In genomic region chr17:1001640-1002411, GRCh38 we compare ENCODE assay signal across 11 cellular contexts. TPM values are rescaled to one million over a fixed set of nuclear protein-coding genes. Genes with fewer than 3 reads are reported as not detected.
A peak's percentile ranks its signal among the peaks of the same experiment; 100 is the strongest.
DNase-seq lines count a peak whose midpoint lies in the region; FAIRE-seq and TF ChIP-seq lines count a peak whose summit lies in the region.
"Had no signal": no experiment of that assay in that cellular context is flagged by ENCODE, and none has a peak within 500 bp of the region (broad histone marks: within the 10 kb centered on the region; RNA-seq: fewer than 3 reads in every experiment).

No MANE protein-coding gene starts in this region.

- in situ Hi-C loops in mammary epithelial cell (cut with MboI; ENCODE audit: low sequenced_read_pairs in 2 of 2), result no loop called here

- no peak overlapping the region for H3K4me3 ChIP-seq in mammary epithelial cell (replicated peaks in 1 of 3; ENCODE audit: insufficient read depth in 1 of 3, low read depth in 2 of 3, low read length in 3 of 3)
- no peak overlapping the region for H3K4me3 ChIP-seq in kidney (ENCODE audit: low read length in 2 of 2)
- H3K4me3 ChIP-seq in tibial nerve, result no peak overlapping the region

- peaks cover 37% of the 10 kb centered on the region for H3K4me1 ChIP-seq in mammary epithelial cell (ENCODE audit: insufficient read depth, low read length)
- H3K4me1 ChIP-seq in kidney (ENCODE audit: control insufficient read depth in 1 of 2, insufficient read depth in 1 of 2, low read depth in 1 of 2, low read length in 2 of 2), result peaks cover 38 to 45% of the 10 kb centered on the region in 2 donors
- H3K4me1 ChIP-seq in tibial nerve, result peaks cover 10 to 90% (median 47%) of the 10 kb centered on the region in 4 donors

- no peak for FAIRE-seq in kidney (lab: Jason Lieb, UNC)

- H3K27me3 Mint-ChIP-seq in activated T-cell treated with anti-CD3 and anti-CD28 coated beads, Interleukin-2, amount 50 U/mL, for 24 hours, result no peaks in the 10 kb centered on the region
- H3K27me3 Mint-ChIP-seq in activated T-helper 1 cell treated with anti-CD3 and anti-CD28 coated beads, Interleukin-12 subunit alpha, Interleukin-12 subunit beta, Interleukin-2, Interleukin-4 antibody, amounts not matched to agents 30 ng/mL and 10 ng/mL and 1 ng/mL, durations not matched to agents 14 hours and 24 hours and 36 hours (ENCODE audit: insufficient read depth), result no peaks in the 10 kb centered on the region
- H3K27me3 Mint-ChIP-seq: B cell had no signal

- no peaks in the 10 kb centered on the region for H3K9me3 Mint-ChIP-seq in activated T-cell treated with anti-CD3 and anti-CD28 coated beads, Interleukin-2, amount 50 U/mL, for 24 hours
- no peaks in the 10 kb centered on the region for H3K9me3 Mint-ChIP-seq in activated T-helper 1 cell treated with anti-CD3 and anti-CD28 coated beads, Interleukin-12 subunit alpha, Interleukin-12 subunit beta, Interleukin-2, Interleukin-4 antibody, amounts not matched to agents 30 ng/mL and 10 ng/mL and 1 ng/mL, durations not matched to agents 14 hours and 24 hours and 36 hours

- no peaks in the 10 kb centered on the region for H3K9me3 ChIP-seq in mammary epithelial cell (replicated peaks; ENCODE audit: insufficient read depth, low read length)
- no peaks in the 10 kb centered on the region for H3K9me3 ChIP-seq in kidney (ENCODE audit: control insufficient read depth in 1 of 2, low read length in 2 of 2)
- no peaks in the 10 kb centered on the region for H3K9me3 ChIP-seq in tibial nerve

- dilution Hi-C loops in mammary epithelial cell (cut with HindIII; ENCODE audit: low sequenced_read_pairs), result no loop called here

- no peak overlapping the region for H3K27ac ChIP-seq in mammary epithelial cell (ENCODE audit: insufficient read depth, low read depth, low read length)
- H3K27ac ChIP-seq in kidney (ENCODE audit: low read depth in 2 of 2, low read length in 2 of 2), result peak overlapping the region in 1 of 2 donors; percentile 47
- H3K27ac ChIP-seq in tibial nerve, result peak overlapping the region; percentile 6 to 82 (median 61)

- H3K36me3 ChIP-seq in mammary epithelial cell (ENCODE audit: insufficient read depth, low read length), result peaks cover 21% of the 10 kb centered on the region
- H3K36me3 ChIP-seq in kidney (ENCODE audit: control insufficient read depth in 1 of 2, insufficient read depth in 2 of 2, low read length in 2 of 2), result peaks cover 9 to 29% of the 10 kb centered on the region in 2 donors
- peaks cover 0 to 53% (median 23%) of the 10 kb centered on the region in 3 donors for H3K36me3 ChIP-seq in tibial nerve

- H2AFZ ChIP-seq in mammary epithelial cell (ENCODE audit: low read depth, low read length), result no peak overlapping the region

- no peak overlapping the region for H3K4me2 ChIP-seq in mammary epithelial cell (ENCODE audit: insufficient read depth, low read depth, low read length)

- no peaks in the 10 kb centered on the region for H3K27me3 ChIP-seq in mammary epithelial cell (ENCODE audit: insufficient read depth, low read length)
- H3K27me3 ChIP-seq in tibial nerve, result no peaks in the 10 kb centered on the region

- no peak overlapping the region for H3K4me3 Mint-ChIP-seq in activated T-cell treated with anti-CD3 and anti-CD28 coated beads, Interleukin-2, amount 50 U/mL, for 24 hours
- H3K4me3 Mint-ChIP-seq in activated T-helper 1 cell treated with anti-CD3 and anti-CD28 coated beads, Interleukin-12 subunit alpha, Interleukin-12 subunit beta, Interleukin-2, Interleukin-4 antibody, amounts not matched to agents 30 ng/mL and 10 ng/mL and 1 ng/mL, durations not matched to agents 14 hours and 24 hours and 36 hours, result no peak overlapping the region
- H3K4me3 Mint-ChIP-seq: B cell had no signal

- CTCF ChIA-PET in mammary epithelial cell (lab: Charles Lee; ENCODE audit: low non-redundant PET), result interaction anchor here (0.8 kb wide), 1 partner anchor 56 kb away, joined by 4 read pairs; no protein-coding TSS in a partner anchor

- H3K79me2 ChIP-seq in mammary epithelial cell (ENCODE audit: insufficient read depth, low read length), result peaks cover 51% of the 10 kb centered on the region

- TF ChIP-seq CTCF in mammary epithelial cell (conservative IDR thresholded peaks at IDR 0.05 in 1 of 2, IDR thresholded peaks at IDR 0.05 in 1 of 2; ENCODE audit: extremely low read depth in 1 of 2, insufficient read depth in 1 of 2, low read depth in 1 of 2, low read length in 2 of 2), result no peak
- no peak for TF ChIP-seq CTCF in kidney (IDR thresholded peaks at IDR 0.05; ENCODE audit: borderline replicate concordance, extremely low read depth, insufficient read depth)
- no peak for TF ChIP-seq CTCF in tibial nerve (IDR thresholded peaks at IDR 0.05)

- no peaks in the 10 kb centered on the region for H4K20me1 ChIP-seq in mammary epithelial cell (ENCODE audit: insufficient read depth, low read length)

- H3K36me3 Mint-ChIP-seq in activated T-cell treated with anti-CD3 and anti-CD28 coated beads, Interleukin-2, amount 50 U/mL, for 24 hours (ENCODE audit: low read depth), result peaks cover 82% of the 10 kb centered on the region
- peaks cover 26% of the 10 kb centered on the region for H3K36me3 Mint-ChIP-seq in activated T-helper 1 cell treated with anti-CD3 and anti-CD28 coated beads, Interleukin-12 subunit alpha, Interleukin-12 subunit beta, Interleukin-2, Interleukin-4 antibody, amounts not matched to agents 30 ng/mL and 10 ng/mL and 1 ng/mL, durations not matched to agents 14 hours and 24 hours and 36 hours (ENCODE audit: low read depth)

- H3K27ac Mint-ChIP-seq in activated T-cell treated with anti-CD3 and anti-CD28 coated beads, Interleukin-2, amount 50 U/mL, for 24 hours, result peak overlapping the region; percentile 73
- no peak overlapping the region for H3K27ac Mint-ChIP-seq in activated T-helper 1 cell treated with anti-CD3 and anti-CD28 coated beads, Interleukin-12 subunit alpha, Interleukin-12 subunit beta, Interleukin-2, Interleukin-4 antibody, amounts not matched to agents 30 ng/mL and 10 ng/mL and 1 ng/mL, durations not matched to agents 14 hours and 24 hours and 36 hours
- H3K27ac Mint-ChIP-seq: B cell had no signal

- intact Hi-C loops in mammary epithelial cell (cut with micrococcal nuclease), result no loop called here
- intact Hi-C loops in kidney (cut with DNase I), result no loop called here
- intact Hi-C loops in activated T-helper 1 cell treated with anti-CD3 and anti-CD28 coated beads, Interleukin-12 subunit alpha, Interleukin-12 subunit beta, Interleukin-2, Interleukin-4 antibody, amounts not matched to agents 30 ng/mL and 10 ng/mL and 1 ng/mL, durations not matched to agents 14 hours and 24 hours and 36 hours (cut with micrococcal nuclease), result no loop called here

- TF ChIP-seq EP300 in tibial nerve (IDR thresholded peaks at IDR 0.05), result peak in 1 of 2 donors; percentile 39

- H3K9ac ChIP-seq in mammary epithelial cell (ENCODE audit: insufficient read depth, low read length) (no peak overlapping the region), kidney (ENCODE audit: low read length in 2 of 2) (peak overlapping the region in 1 of 2 donors; percentile 38)

- TSS peak; percentile 2 for BruUV-seq in mammary epithelial cell (replicated peaks; lab: Mats Ljungman, UMichigan)

- peaks cover 37% of the 10 kb centered on the region for H3K4me1 Mint-ChIP-seq in activated T-cell treated with anti-CD3 and anti-CD28 coated beads, Interleukin-2, amount 50 U/mL, for 24 hours (ENCODE audit: low read depth)
- peaks cover 25% of the 10 kb centered on the region for H3K4me1 Mint-ChIP-seq in activated T-helper 1 cell treated with anti-CD3 and anti-CD28 coated beads, Interleukin-12 subunit alpha, Interleukin-12 subunit beta, Interleukin-2, Interleukin-4 antibody, amounts not matched to agents 30 ng/mL and 10 ng/mL and 1 ng/mL, durations not matched to agents 14 hours and 24 hours and 36 hours (ENCODE audit: low read depth)

- no peak for TF ChIP-seq POLR2A in tibial nerve (IDR thresholded peaks at IDR 0.05)

- no peak for DNase-seq in activated T-cell treated with anti-CD3 and anti-CD28 coated beads, Interleukin-2, amount 50 U/mL, for 24 hours
- DNase-seq in activated T-cell treated with anti-CD3 and anti-CD28 coated beads for 4 hours (no peak), mammary epithelial cell (no peak), kidney (peak; percentile 84), tibial nerve (ENCODE audit: low spot score in 2 of 2) (peak; percentile 41 to 43), retina (no peak), T-helper 2 cell (no peak)
- no peak for DNase-seq in activated T-helper 1 cell treated with anti-CD3 and anti-CD28 coated beads, Interleukin-12 subunit alpha, Interleukin-12 subunit beta, Interleukin-2, Interleukin-4 antibody, amounts not matched to agents 30 ng/mL and 10 ng/mL and 1 ng/mL, durations not matched to agents 14 hours and 24 hours and 36 hours (ENCODE audit: low spot score)
- DNase-seq: activated T-cell treated with anti-CD3 and anti-CD28 coated beads, Interleukin-2, amount 50 U/mL, for 48 hours; KG1 had no signal

- WGBS in mammary epithelial cell (ENCODE audit: low coverage, missing lambda C conversion rate), result 71% methylated on average over 16 of the region's 18 CpGs
- WGBS in tibial nerve, 2 donors, result 41 to 42% methylated on average over 17 to 18 of the region's 18 CpGs

RNA-seq across cellular contexts. Expression of gene TIMM22, which starts 4.9 kb away (rescaled TPM):
- total RNA-seq in mammary epithelial cell (10 to 100 TPM; 14.3 to 17.2 TPM), kidney (14.6 TPM), tibial nerve (10 to 100 TPM; 11.1 to 18.4 (median 14.7) TPM)
- polyA plus RNA-seq in mammary epithelial cell (17.8 TPM), kidney (ENCODE audit: insufficient read depth, low read depth, low replicate concordance) (17.3 TPM)
- polyA minus RNA-seq in mammary epithelial cell, result 20.6 TPM
- 14.6 and 17.3 TPM in 2 replicates for total RNA-seq in activated T-helper 1 cell treated with anti-CD3 and anti-CD28 coated beads, Interleukin-12 subunit alpha, Interleukin-12 subunit beta, Interleukin-2, Interleukin-4 antibody, amounts not matched to agents 30 ng/mL and 10 ng/mL and 1 ng/mL, durations not matched to agents 14 hours and 24 hours and 36 hours

RNA-seq across cellular contexts. Expression of gene NXN, which starts 22.2 kb away (rescaled TPM):
- total RNA-seq in mammary epithelial cell, result 100 to 1,000 TPM; 126 to 128 TPM
- 87.8 TPM for polyA plus RNA-seq in mammary epithelial cell
- polyA minus RNA-seq in mammary epithelial cell, result 188 TPM
- total RNA-seq in kidney, result 26.8 TPM
- 10.2 TPM for polyA plus RNA-seq in kidney (ENCODE audit: insufficient read depth, low read depth, low replicate concordance)
- 10 to 100 TPM in 3 of 4 donors, 1 to 10 TPM in 1; 6.6 to 28.4 (median 14.7) TPM for total RNA-seq in tibial nerve
- total RNA-seq in activated T-helper 1 cell treated with anti-CD3 and anti-CD28 coated beads, Interleukin-12 subunit alpha, Interleukin-12 subunit beta, Interleukin-2, Interleukin-4 antibody, amounts not matched to agents 30 ng/mL and 10 ng/mL and 1 ng/mL, durations not matched to agents 14 hours and 24 hours and 36 hours, result 0.24 and 0.31 TPM in 2 replicates

Comparison
In these comparisons a context has a peak if more than half of its experiments do, and no peak if none do; other contexts are left out.
1. DNase-seq: peak in kidney (single experiment) and tibial nerve (2 of 2); none in activated T-cell treated with anti-CD3 and anti-CD28 coated beads, Interleukin-2, amount 50 U/mL, for 24 hours (single experiment), activated T-cell treated with anti-CD3 and anti-CD28 coated beads for 4 hours (single experiment), mammary epithelial cell (single experiment), retina (single experiment), T-helper 2 cell (0 of 5) and activated T-helper 1 cell treated with anti-CD3 and anti-CD28 coated beads, Interleukin-12 subunit alpha, Interleukin-12 subunit beta, Interleukin-2, Interleukin-4 antibody, amounts not matched to agents 30 ng/mL and 10 ng/mL and 1 ng/mL, durations not matched to agents 14 hours and 24 hours and 36 hours (single experiment).